Comparison of ENCODE assay signal across 8 cellular contexts in the genomic region with DNA sequence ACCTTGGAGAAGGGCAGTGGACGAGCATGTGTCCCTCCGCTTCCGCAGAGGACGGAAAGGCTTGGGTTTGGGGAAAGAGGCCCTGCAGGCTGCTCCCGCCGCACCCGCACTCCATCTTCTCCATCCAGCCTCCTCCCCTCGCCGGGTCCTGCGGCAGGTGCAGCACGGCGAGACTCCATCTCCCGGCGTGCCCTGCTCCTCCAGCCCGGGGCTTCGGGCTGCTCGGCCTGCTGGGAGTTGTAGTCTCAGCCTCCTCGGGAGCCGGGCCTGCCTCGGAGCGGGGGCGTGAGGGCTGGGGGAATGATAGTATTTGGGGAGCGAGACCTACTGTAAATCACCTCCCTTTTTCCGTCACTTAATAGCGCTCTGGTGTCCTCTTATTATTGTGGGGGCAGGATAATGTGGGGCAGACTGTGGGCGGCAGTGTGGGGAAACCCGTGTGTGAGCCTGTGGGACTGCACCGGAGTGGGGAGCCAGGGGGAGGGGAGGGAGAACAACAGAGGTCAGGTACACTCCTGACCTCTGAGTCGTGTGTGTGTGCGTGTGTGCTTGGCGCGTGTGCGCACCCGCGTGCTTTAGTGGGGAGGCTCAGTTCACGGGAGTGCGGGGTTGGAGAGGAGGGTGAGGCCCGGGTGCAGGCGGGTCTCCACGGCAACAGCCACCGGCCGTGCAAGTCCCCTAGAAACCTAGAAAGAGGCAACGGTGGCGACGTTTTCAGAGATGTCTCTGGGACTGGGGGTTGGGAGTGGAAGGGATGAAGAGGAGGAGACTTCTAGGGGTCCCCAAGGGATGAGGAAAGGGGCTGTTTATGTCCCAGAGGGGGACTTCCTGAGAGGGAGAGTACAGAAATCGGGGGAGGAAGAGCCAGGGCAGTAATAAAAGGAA. TPM values are rescaled to one million over a fixed set of nuclear protein-coding genes. Genes with fewer than 3 reads are reported as not detected.
A peak's percentile ranks its signal among the peaks of the same experiment; 100 is the strongest.
DNase-seq lines count a peak whose midpoint lies in the region; ATAC-seq and TF ChIP-seq lines count a peak whose summit lies in the region.

No MANE protein-coding gene starts in this region.

- H3K27ac ChIP-seq in ACC112 (ENCODE audit: low read depth, low read length) (no peak overlapping the region), lower lobe of right lung (peak overlapping the region; percentile 46)

- H3K4me3 ChIP-seq in ACC112 (ENCODE audit: low read depth, low read length) (peak overlapping the region; percentile 56), lower lobe of right lung (peak overlapping the region; percentile 78)

- intact Hi-C loops in activated CD4-positive, alpha-beta memory T cell treated with anti-CD3 and anti-CD28 coated beads for 36 hours (cut with micrococcal nuclease) = loop anchor here (1.0 to 2.0 kb wide), 3 partner anchors 23 to 77 kb away; a partner anchor contains a TSS
- intact Hi-C loops in lower lobe of right lung (cut with DNase I) = no loop called here

- H3K79me2 ChIP-seq in ACC112 (ENCODE audit: control insufficient read depth, insufficient read depth, low read length, unreplicated experiment) = no peaks in the 10 kb centered on the region

- peaks cover 18% of the 10 kb centered on the region for H3K4me1 Mint-ChIP-seq in activated CD4-positive, alpha-beta memory T cell treated with anti-CD3 and anti-CD28 coated beads for 36 hours (ENCODE audit: low read depth)

- TF ChIP-seq CTCF in lower lobe of right lung (IDR thresholded peaks at IDR 0.05) = no peak

- DNase-seq in NCI-H510A (lab: John Stamatoyannopoulos, UW) (peak; percentile 91), ecto neural progenitor cell (ENCODE audit: low spot score) (peak; percentile 92), lower lobe of right lung (peak; percentile 91)
- DNase-seq in activated CD4-positive, alpha-beta memory T cell treated with anti-CD3 and anti-CD28 coated beads for 36 hours = peak; percentile 90
- DNase-seq in stimulated activated CD4-positive, alpha-beta T cell treated with anti-CD3 and anti-CD28 coated beads, TNF-alpha, amount 100 ng/mL, for 1 hour (ENCODE audit: low read depth in 3 of 3, low spot score in 1 of 3) = peak; percentile 32 to 65 (median 61)

- peaks cover 8% of the 10 kb centered on the region for H3K27me3 Mint-ChIP-seq in activated CD4-positive, alpha-beta memory T cell treated with anti-CD3 and anti-CD28 coated beads for 36 hours

- no peaks in the 10 kb centered on the region for H3K9me3 Mint-ChIP-seq in activated CD4-positive, alpha-beta memory T cell treated with anti-CD3 and anti-CD28 coated beads for 36 hours

- H2AFZ ChIP-seq in ACC112 (ENCODE audit: low read length, unreplicated experiment) = peak overlapping the region; percentile 30

- H3K27me3 ChIP-seq in ACC112 (ENCODE audit: insufficient read depth, low read length) (peaks cover 46% of the 10 kb centered on the region), lower lobe of right lung (ENCODE audit: low read depth) (peaks cover 38% of the 10 kb centered on the region)

- CTCF ChIA-PET in activated CD4-positive, alpha-beta memory T cell treated with anti-CD3 and anti-CD28 coated beads for 36 hours (lab: Charles Lee) = interaction anchor here (0.7 to 2.1 kb wide), 6 partner anchors 9 to 260 kb away, joined by 3 to 14 read pairs (median 4); a partner anchor contains a TSS

- peak; percentile 93 for ATAC-seq in GM19023 (IDR thresholded peaks at IDR 0.05; ENCODE audit: unreplicated experiment)
- peak; percentile 92 for ATAC-seq in HG03175 (IDR thresholded peaks at IDR 0.05; ENCODE audit: unreplicated experiment)
- peak; percentile 96 to 99 for ATAC-seq in lower lobe of right lung

- H3K4me3 Mint-ChIP-seq in activated CD4-positive, alpha-beta memory T cell treated with anti-CD3 and anti-CD28 coated beads for 36 hours = peak overlapping the region; percentile 79

- H3K36me3 Mint-ChIP-seq in activated CD4-positive, alpha-beta memory T cell treated with anti-CD3 and anti-CD28 coated beads for 36 hours = no peaks in the 10 kb centered on the region

- POLR2A ChIA-PET in activated CD4-positive, alpha-beta memory T cell treated with anti-CD3 and anti-CD28 coated beads for 36 hours (lab: Charles Lee) = interaction anchor here (1.0 to 1.2 kb wide), 2 partner anchors 18 to 24 kb away, joined by 4 to 9 read pairs; a partner anchor contains a TSS

- peak overlapping the region; percentile 80 for H3K27ac Mint-ChIP-seq in activated CD4-positive, alpha-beta memory T cell treated with anti-CD3 and anti-CD28 coated beads for 36 hours

- H3K9me3 ChIP-seq in lower lobe of right lung = no peaks in the 10 kb centered on the region

- H3K4me1 ChIP-seq in ACC112 (ENCODE audit: control insufficient read depth, insufficient read depth, low read length, unreplicated experiment) (no peaks in the 10 kb centered on the region), lower lobe of right lung (peaks cover 6% of the 10 kb centered on the region)

- H3K36me3 ChIP-seq in ACC112 (ENCODE audit: insufficient read depth, low read length) (no peaks in the 10 kb centered on the region), lower lobe of right lung (no peaks in the 10 kb centered on the region)

RNA-seq across cellular contexts. Expression of a gene that starts 4.1 kb away (rescaled TPM):
- total RNA-seq in activated CD4-positive, alpha-beta memory T cell treated with anti-CD3 and anti-CD28 coated beads for 36 hours = under 1 TPM; 0.31 to 0.34 TPM
- total RNA-seq in lower lobe of right lung = 0.09 TPM

RNA-seq across cellular contexts. Expression of a gene that starts 18.1 kb away (rescaled TPM):
- total RNA-seq in activated CD4-positive, alpha-beta memory T cell treated with anti-CD3 and anti-CD28 coated beads for 36 hours = 10 to 100 TPM; 57.5 to 57.9 TPM
- total RNA-seq in lower lobe of right lung = 24.0 TPM

RNA-seq across cellular contexts. Expression of a gene that starts 50.7 kb away (rescaled TPM):
- not detected for total RNA-seq in activated CD4-positive, alpha-beta memory T cell treated with anti-CD3 and anti-CD28 coated beads for 36 hours
- total RNA-seq in lower lobe of right lung = not detected
